ENCODE assay signal across 9 cellular contexts in the genomic region with DNA sequence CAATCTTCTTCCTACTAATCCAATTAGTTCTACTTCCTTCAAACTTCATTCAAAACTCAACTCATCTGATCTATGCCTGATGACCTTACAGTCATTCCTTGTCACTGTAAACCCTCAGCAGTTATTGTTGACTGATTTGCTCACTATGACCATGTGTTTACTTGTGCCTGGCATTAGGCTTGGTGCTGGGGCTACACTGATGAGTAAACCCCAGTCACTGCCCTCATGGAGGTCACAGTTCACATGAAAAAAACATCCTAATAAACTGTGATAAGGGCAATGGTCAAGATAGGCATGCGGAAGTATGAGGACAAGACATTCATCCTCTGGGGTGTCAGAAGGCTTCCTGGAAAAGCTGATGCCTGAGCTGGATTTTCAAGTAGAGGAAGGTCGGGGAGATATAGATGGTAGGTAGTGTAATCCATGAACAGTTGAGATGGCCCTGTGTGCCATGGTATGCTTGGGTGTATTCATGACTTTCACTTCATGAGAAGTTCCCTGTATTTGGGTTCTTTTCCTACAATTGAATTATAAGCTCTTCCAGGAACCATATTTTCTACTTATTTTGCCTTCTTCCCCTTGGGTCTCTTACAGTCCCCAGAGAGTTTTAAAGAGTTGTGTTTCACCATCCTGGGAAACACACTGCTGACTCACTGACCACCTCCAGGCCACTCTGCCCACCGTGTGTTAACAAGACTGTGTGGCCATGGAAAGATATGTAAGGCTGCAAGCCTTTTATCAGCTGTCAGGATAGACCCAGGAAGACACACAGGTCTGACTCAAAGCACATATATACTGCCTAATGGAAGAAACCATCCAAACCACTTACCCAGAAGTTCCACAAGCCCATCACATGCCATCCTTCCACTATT. TPM values are rescaled to one million over a fixed set of nuclear protein-coding genes. Genes with fewer than 3 reads are reported as not detected.
DNase-seq lines count a peak whose midpoint lies in the region; ATAC-seq, FAIRE-seq and TF ChIP-seq lines count a peak whose summit lies in the region.
"Had no signal": no experiment of that assay in that cellular context is flagged by ENCODE, and none has a peak within 500 bp of the region (broad histone marks: within the 10 kb centered on the region; RNA-seq: fewer than 3 reads in every experiment).

No MANE protein-coding gene starts in this region.

- in situ Hi-C loops in G401 (cut with HindIII; ENCODE audit: low sequenced_read_pairs), result no loop called here

- no peaks in the 10 kb centered on the region for H3K27me3 ChIP-seq in Peyer's patch
- H3K27me3 ChIP-seq in pancreas, result no peaks in the 10 kb centered on the region

- H3K27ac ChIP-seq in Peyer's patch (peak overlapping the region in 3 of 4 donors; percentile 67 to 88 (median 84)), pancreas (peak overlapping the region; percentile 17 to 76 (median 49))

- no peaks in the 10 kb centered on the region for H3K4me1 ChIP-seq in Peyer's patch
- H3K4me1 ChIP-seq in pancreas, result peaks cover 0 to 27% (median 24%) of the 10 kb centered on the region in 3 donors

- DNase-seq in G401 (ENCODE audit: low spot score) (peak; percentile 45), Peyer's patch (peak in 1 of 3 donors; percentile 65), pancreas (no peak), DMS 273 (lab: John Stamatoyannopoulos, UW; ENCODE audit: unreplicated experiment) (no peak)

- FAIRE-seq in pancreas (lab: Jason Lieb, UNC), result no peak
- FAIRE-seq: GM18507 had no signal

- no peak overlapping the region for H3K4me3 ChIP-seq in Peyer's patch
- H3K4me3 ChIP-seq in pancreas, result no peak overlapping the region

- TF ChIP-seq CTCF in Peyer's patch (IDR thresholded peaks at IDR 0.05), result no peak
- TF ChIP-seq CTCF in pancreas (IDR thresholded peaks at IDR 0.05), result no peak

- H3K36me3 ChIP-seq in Peyer's patch (no peaks in the 10 kb centered on the region), pancreas (no peaks in the 10 kb centered on the region)

- H3K9me3 ChIP-seq in Peyer's patch, result no peaks in the 10 kb centered on the region
- H3K9me3 ChIP-seq in pancreas, result no peaks in the 10 kb centered on the region

- intact Hi-C loops in pancreas (cut with DNase I), result no loop called here

- 77 to 80% methylated on average over 3 of the region's 3 CpGs for WGBS in pancreas, 2 donors

- peak; percentile 67 for ATAC-seq in esophagus mucosa
- ATAC-seq in pancreas, result peak in 3 of 4 donors; percentile 14 to 26 (median 24)
- ATAC-seq in HG03521 (IDR thresholded peaks at IDR 0.05; ENCODE audit: unreplicated experiment), result no peak
- ATAC-seq in GM21737 (IDR thresholded peaks at IDR 0.05; ENCODE audit: unreplicated experiment), result no peak
- ATAC-seq in HG03342 (IDR thresholded peaks at IDR 0.05; ENCODE audit: unreplicated experiment), result no peak

- TF ChIP-seq POLR2A in Peyer's patch (IDR thresholded peaks at IDR 0.05), result no peak

RNA-seq across cellular contexts. Expression of a gene that starts 38.7 kb away (rescaled TPM):
- total RNA-seq in G401 (2014; rRNA removed; shearing (Covaris generic)), result 233 and 289 TPM in 2 replicates
- 10 to 100 TPM; 33.1 to 71.0 (median 46.7) TPM for total RNA-seq in Peyer's patch
- total RNA-seq in esophagus mucosa, result 15.0 TPM
- total RNA-seq in pancreas, result 10 to 100 TPM in 4 of 6 donors, 1 to 10 TPM in 2; 5.3 to 26.1 (median 15.3) TPM
- 10 to 100 TPM in 1 of 2 donors, 1 to 10 TPM in 1; 7.0 to 13.1 TPM for polyA plus RNA-seq in pancreas

Comparison
In these comparisons a context has a peak if more than half of its experiments do, and no peak if none do; other contexts are left out.
1. ATAC-seq: peak in esophagus mucosa (single experiment) and pancreas (3 of 4); none in HG03521 (single experiment), GM21737 (single experiment) and HG03342 (single experiment).